ENCODE assay signal across 18 cellular contexts in the genomic region with DNA sequence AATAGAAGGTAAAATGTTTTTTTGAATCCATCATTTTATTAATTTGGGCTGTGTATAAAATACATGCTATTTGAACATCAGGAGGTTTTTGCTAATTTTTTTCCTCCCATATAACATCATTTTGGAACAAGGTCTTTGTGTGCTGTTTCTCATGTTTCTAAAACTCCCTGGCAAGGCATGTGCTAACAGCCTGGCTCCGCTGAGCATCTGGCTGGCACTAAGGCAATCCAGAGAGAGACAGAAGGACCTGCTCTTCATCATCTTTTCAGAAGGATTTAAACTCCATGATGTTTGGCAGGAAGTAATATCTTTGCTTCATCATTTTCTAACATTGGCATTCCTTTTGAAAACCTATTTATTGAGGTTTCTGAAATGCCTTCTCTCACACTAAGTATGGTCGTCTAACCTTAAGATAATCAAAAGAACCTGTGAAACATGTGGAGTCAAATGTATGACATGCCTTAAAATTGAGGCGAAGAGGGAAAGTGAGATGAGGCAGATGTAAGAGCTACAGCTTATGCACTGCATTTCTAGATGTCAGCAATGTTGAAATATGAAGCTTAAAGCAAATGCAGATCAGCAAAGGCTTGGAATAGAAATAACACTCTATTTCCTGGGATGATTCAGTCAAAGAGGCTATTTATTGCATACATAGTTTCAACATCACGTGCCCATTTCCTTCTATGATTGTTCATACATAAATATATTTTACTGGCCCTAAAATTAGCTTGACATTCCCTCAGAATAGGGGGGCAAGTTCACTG.
DNase-seq lines count a peak whose midpoint lies in the region; ATAC-seq and TF ChIP-seq lines count a peak whose summit lies in the region.
"Had no signal": no experiment of that assay in that cellular context is flagged by ENCODE, and none has a peak within 500 bp of the region (broad histone marks: within the 10 kb centered on the region; RNA-seq: fewer than 3 reads in every experiment).

No MANE protein-coding gene starts in this region.

- H3K4me1 Mint-ChIP-seq in MCF 10A (ENCODE audit: insufficient read depth, unreplicated experiment) (no peaks in the 10 kb centered on the region), endothelial cell (ENCODE audit: unreplicated experiment) (no peaks in the 10 kb centered on the region)
- H3K4me1 Mint-ChIP-seq: activated naive CD4-positive, alpha-beta T cell treated with anti-CD3 and anti-CD28 coated beads, Interleukin-2, amount 50 U/mL, for 24 hours had no signal

- CTCF ChIA-PET in MCF 10A (lab: Yijun Ruan, JAX) (interaction anchor here (0.6 to 1.5 kb wide), 2 partner anchors 12 to 36 kb away, joined by 3 to 6 read pairs; no protein-coding TSS in a partner anchor), mammary epithelial cell (lab: Charles Lee; ENCODE audit: low non-redundant PET) (no interaction called here)

- H3K9me3 ChIP-seq in mammary epithelial cell (replicated peaks; ENCODE audit: insufficient read depth, low read length) = no peaks in the 10 kb centered on the region
- H3K9me3 ChIP-seq: left lung, prostate gland, uterus had no signal

- in situ Hi-C loops in mammary epithelial cell (cut with MboI; ENCODE audit: low sequenced_read_pairs in 2 of 2) = no loop called here

- H3K27ac Mint-ChIP-seq in MCF 10A (ENCODE audit: low read depth, unreplicated experiment) (no peak overlapping the region), endothelial cell (ENCODE audit: unreplicated experiment) (no peak overlapping the region)
- H3K27ac Mint-ChIP-seq: activated naive CD4-positive, alpha-beta T cell treated with anti-CD3 and anti-CD28 coated beads, Interleukin-2, amount 50 U/mL, for 24 hours; CD8-positive, alpha-beta T cell had no signal

- H3K36me3 Mint-ChIP-seq in MCF 10A (ENCODE audit: insufficient read depth, unreplicated experiment) (no peaks in the 10 kb centered on the region), endothelial cell (ENCODE audit: low read depth, unreplicated experiment) (no peaks in the 10 kb centered on the region)
- H3K36me3 Mint-ChIP-seq: CD8-positive, alpha-beta T cell had no signal

- no TSS peak for BruUV-seq in MCF 10A (replicated peaks; lab: Mats Ljungman, UMichigan)
- no TSS peak for BruUV-seq in mammary epithelial cell (replicated peaks; lab: Mats Ljungman, UMichigan)

- H3K4me3 ChIP-seq in mammary epithelial cell (replicated peaks in 1 of 3; ENCODE audit: insufficient read depth in 1 of 3, low read depth in 2 of 3, low read length in 3 of 3) (no peak overlapping the region), fibroblast of pulmonary artery (replicated peaks; ENCODE audit: low read depth, low read length) (no peak overlapping the region)
- H3K4me3 ChIP-seq: left lung, prostate gland, uterus had no signal

- no peaks in the 10 kb centered on the region for H3K4me1 ChIP-seq in mammary epithelial cell (ENCODE audit: insufficient read depth, low read length)
- H3K4me1 ChIP-seq: left lung, prostate gland, uterus had no signal

- H3K27ac ChIP-seq in mammary epithelial cell (ENCODE audit: insufficient read depth, low read depth, low read length) = no peak overlapping the region
- H3K27ac ChIP-seq: left lung, prostate gland, uterus had no signal

- TF ChIP-seq CTCF in MCF 10A (IDR thresholded peaks at IDR 0.05; ENCODE audit: unreplicated experiment) (no peak), mammary epithelial cell (conservative IDR thresholded peaks at IDR 0.05 in 1 of 2, IDR thresholded peaks at IDR 0.05 in 1 of 2; ENCODE audit: extremely low read depth in 1 of 2, insufficient read depth in 1 of 2, low read depth in 1 of 2, low read length in 2 of 2) (no peak), fibroblast of pulmonary artery (IDR thresholded peaks at IDR 0.05; ENCODE audit: low read length, missing control alignments) (no peak), endothelial cell (IDR thresholded peaks at IDR 0.05; ENCODE audit: unreplicated experiment) (no peak)

- dilution Hi-C loops in mammary epithelial cell (cut with HindIII; ENCODE audit: low sequenced_read_pairs) = loop anchor here (5.0 kb wide), 1 partner anchor 52 kb away; no protein-coding TSS in a partner anchor

- no peaks in the 10 kb centered on the region for H3K27me3 ChIP-seq in mammary epithelial cell (ENCODE audit: insufficient read depth, low read length)
- H3K27me3 ChIP-seq: left lung, uterus had no signal

- H3K4me2 ChIP-seq in mammary epithelial cell (ENCODE audit: insufficient read depth, low read depth, low read length) = no peak overlapping the region

- no peak overlapping the region for H3K9ac ChIP-seq in mammary epithelial cell (ENCODE audit: insufficient read depth, low read length)

- H3K9me3 Mint-ChIP-seq in MCF 10A (ENCODE audit: unreplicated experiment) (no peaks in the 10 kb centered on the region), endothelial cell (ENCODE audit: unreplicated experiment) (no peaks in the 10 kb centered on the region)

- H3K27me3 Mint-ChIP-seq in MCF 10A (ENCODE audit: insufficient read depth, unreplicated experiment) (no peaks in the 10 kb centered on the region), endothelial cell (ENCODE audit: unreplicated experiment) (no peaks in the 10 kb centered on the region)
- H3K27me3 Mint-ChIP-seq: activated naive CD4-positive, alpha-beta T cell treated with anti-CD3 and anti-CD28 coated beads, Interleukin-2, amount 50 U/mL, for 24 hours had no signal

- H3K4me3 Mint-ChIP-seq in MCF 10A (ENCODE audit: unreplicated experiment) = no peak overlapping the region
- no peak overlapping the region for H3K4me3 Mint-ChIP-seq in endothelial cell (ENCODE audit: unreplicated experiment)
- H3K4me3 Mint-ChIP-seq: activated naive CD4-positive, alpha-beta T cell treated with anti-CD3 and anti-CD28 coated beads, Interleukin-2, amount 50 U/mL, for 24 hours; CD8-positive, alpha-beta T cell had no signal

- 51% methylated on average over 4 of the region's 4 CpGs for WGBS in mammary epithelial cell (ENCODE audit: low coverage, missing lambda C conversion rate)

- no peaks in the 10 kb centered on the region for H3K36me3 ChIP-seq in mammary epithelial cell (ENCODE audit: insufficient read depth, low read length)
- H3K36me3 ChIP-seq: left lung, prostate gland, uterus had no signal

- intact Hi-C loops in MCF 10A (cut with micrococcal nuclease) = loop anchor here (5.0 kb wide), 1 partner anchor 328 kb away; no protein-coding TSS in a partner anchor
- intact Hi-C loops in mammary epithelial cell (cut with micrococcal nuclease) = no loop called here

- POLR2A ChIA-PET in MCF 10A (lab: Yijun Ruan, JAX) = no interaction called here

- DNase-seq in MCF 10A (ENCODE audit: unreplicated experiment) (peak; percentile 14), mammary epithelial cell (no peak), fibroblast of pulmonary artery (ENCODE audit: low read depth) (peak; percentile 40), superior temporal gyrus (ENCODE audit: extremely low spot score) (peak; percentile 38), endothelial cell (ENCODE audit: low spot score) (no peak)
- DNase-seq: activated T-cell treated with anti-CD3 and anti-CD28 coated beads for 4 hours; CD8-positive, alpha-beta T cell; effector CD4-positive, alpha-beta T cell; GOT3; left lung; NCI-H187; stimulated activated naive CD8-positive, alpha-beta T cell treated with anti-CD3 and anti-CD28 coated beads, Interleukin-15, Interleukin-2, amounts not matched to agents 100 U/mL and 50 U/mL, for 24 hours; uterus had no signal

- ATAC-seq in SK-N-SH treated with all-trans-retinoic acid at 6 μM for 48 hours (peak; percentile 91), GM19452 (IDR thresholded peaks at IDR 0.05; ENCODE audit: unreplicated experiment) (no peak), HG03469 (IDR thresholded peaks at IDR 0.05; ENCODE audit: unreplicated experiment) (no peak)
- ATAC-seq: CD8-positive, alpha-beta T cell; left lung; stimulated activated naive CD8-positive, alpha-beta T cell treated with anti-CD3 and anti-CD28 coated beads, Interleukin-15, Interleukin-2, amounts not matched to agents 100 U/mL and 50 U/mL, for 24 hours had no signal

- no peak overlapping the region for H2AFZ ChIP-seq in mammary epithelial cell (ENCODE audit: low read depth, low read length)

- H3K79me2 ChIP-seq in mammary epithelial cell (ENCODE audit: insufficient read depth, low read length) = no peaks in the 10 kb centered on the region

- no peaks in the 10 kb centered on the region for H4K20me1 ChIP-seq in mammary epithelial cell (ENCODE audit: insufficient read depth, low read length)

TF ChIP-seq in SK-N-SH treated with all-trans-retinoic acid at 6 μM for 48 hours, 23 proteins besides CTCF, POLR2A, EP300 and RAD21 (continues in another document):
- TF ChIP-seq, protein P1, sequence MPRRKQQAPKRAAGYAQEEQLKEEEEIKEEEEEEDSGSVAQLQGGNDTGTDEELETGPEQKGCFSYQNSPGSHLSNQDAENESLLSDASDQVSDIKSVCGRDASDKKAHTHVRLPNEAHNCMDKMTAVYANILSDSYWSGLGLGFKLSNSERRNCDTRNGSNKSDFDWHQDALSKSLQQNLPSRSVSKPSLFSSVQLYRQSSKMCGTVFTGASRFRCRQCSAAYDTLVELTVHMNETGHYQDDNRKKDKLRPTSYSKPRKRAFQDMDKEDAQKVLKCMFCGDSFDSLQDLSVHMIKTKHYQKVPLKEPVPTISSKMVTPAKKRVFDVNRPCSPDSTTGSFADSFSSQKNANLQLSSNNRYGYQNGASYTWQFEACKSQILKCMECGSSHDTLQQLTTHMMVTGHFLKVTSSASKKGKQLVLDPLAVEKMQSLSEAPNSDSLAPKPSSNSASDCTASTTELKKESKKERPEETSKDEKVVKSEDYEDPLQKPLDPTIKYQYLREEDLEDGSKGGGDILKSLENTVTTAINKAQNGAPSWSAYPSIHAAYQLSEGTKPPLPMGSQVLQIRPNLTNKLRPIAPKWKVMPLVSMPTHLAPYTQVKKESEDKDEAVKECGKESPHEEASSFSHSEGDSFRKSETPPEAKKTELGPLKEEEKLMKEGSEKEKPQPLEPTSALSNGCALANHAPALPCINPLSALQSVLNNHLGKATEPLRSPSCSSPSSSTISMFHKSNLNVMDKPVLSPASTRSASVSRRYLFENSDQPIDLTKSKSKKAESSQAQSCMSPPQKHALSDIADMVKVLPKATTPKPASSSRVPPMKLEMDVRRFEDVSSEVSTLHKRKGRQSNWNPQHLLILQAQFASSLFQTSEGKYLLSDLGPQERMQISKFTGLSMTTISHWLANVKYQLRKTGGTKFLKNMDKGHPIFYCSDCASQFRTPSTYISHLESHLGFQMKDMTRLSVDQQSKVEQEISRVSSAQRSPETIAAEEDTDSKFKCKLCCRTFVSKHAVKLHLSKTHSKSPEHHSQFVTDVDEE (CRISPR knock-in tag; IDR thresholded peaks at IDR 0.05) = no peak
- TF ChIP-seq BACH2 (CRISPR knock-in tag; IDR thresholded peaks at IDR 0.05; ENCODE audit: borderline replicate concordance) (no peak), ISL1 (CRISPR knock-in tag; IDR thresholded peaks at IDR 0.05) (no peak)

Comparison
In these comparisons a context has a peak if more than half of its experiments do, and no peak if none do; other contexts are left out.
1. DNase-seq: peak in MCF 10A (single experiment), fibroblast of pulmonary artery (single experiment) and superior temporal gyrus (single experiment); none in mammary epithelial cell (single experiment) and endothelial cell (single experiment).